Comparison of ENCODE assay signal across 27 cellular contexts in the genomic region with DNA sequence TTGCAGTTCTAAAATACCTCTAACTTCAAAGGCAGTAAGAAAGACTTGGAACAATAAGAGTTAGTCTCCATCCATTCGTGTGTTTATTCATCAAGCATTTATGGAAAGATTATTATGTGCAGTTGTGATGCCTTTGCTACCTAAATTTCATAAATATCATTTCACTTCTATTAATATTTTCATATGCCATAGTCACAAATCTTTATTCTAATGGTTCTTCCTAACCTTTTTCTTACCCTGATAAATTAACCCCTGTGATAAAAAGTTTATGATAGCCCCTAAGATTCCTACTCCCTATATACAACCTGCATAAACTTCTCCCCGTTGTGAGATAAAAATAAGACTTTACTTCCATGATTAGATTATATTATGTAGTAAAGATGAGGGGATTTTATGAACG.
"Had no signal": no experiment of that assay in that cellular context is flagged by ENCODE, and none has a peak within 500 bp of the region (broad histone marks: within the 10 kb centered on the region; RNA-seq: fewer than 3 reads in every experiment).

No MANE protein-coding gene starts in this region.

- FAIRE-seq: urothelium cell line had no signal

- DNase-seq: stimulated activated CD4-positive, alpha-beta T cell treated with anti-CD3 and anti-CD28 coated beads, Interleukin-2, amount 100 ng/mL, for 48 hours; stimulated activated CD4-positive, alpha-beta T cell treated with anti-CD3 and anti-CD28 coated beads, Interleukin-4, amount 100 ng/mL, for 1 hour; stimulated activated CD4-positive, alpha-beta T cell treated with anti-CD3 and anti-CD28 coated beads, Interleukin-4, amount 100 ng/mL, for 24 hours; stimulated activated CD4-positive, alpha-beta T cell treated with anti-CD3 and anti-CD28 coated beads, Interleukin-4, amount 100 ng/mL, for 4 hours; stimulated activated CD8-positive, alpha-beta memory T cell treated with anti-CD3 and anti-CD28 coated beads, Interleukin-4, amount 100 ng/mL, for 48 hours; stimulated activated naive B cell treated with anti-CD40 and anti-IgM and Interleukin-4, amounts not matched to agents 10 μg/mL and 1 μg/mL and 100 μg/mL, for 72 hours; stimulated activated naive CD4-positive, alpha-beta T cell; stimulated activated naive CD4-positive, alpha-beta T cell treated with Interleukin-2 at 50 U/mL for 16 hours; stimulated activated naive CD8-positive, alpha-beta T cell treated with anti-CD3 and anti-CD28 coated beads, Interleukin-15, amount 100 ng/mL, for 72 hours; stimulated activated naive CD8-positive, alpha-beta T cell treated with anti-CD3 and anti-CD28 coated beads, Interleukin-15, Interleukin-2, amounts not matched to agents 100 U/mL and 50 U/mL, for 24 hours; stomach; substantia nigra; testis; thyroid gland; tibial artery; transverse colon; trophoblast cell; upper lobe of left lung; upper lobe of right lung; uterus had no signal

- ATAC-seq: stimulated activated effector memory CD8-positive, alpha-beta T cell treated with anti-CD3 and anti-CD28 coated beads, Interleukin-12 subunit alpha, Interleukin-12 subunit beta, amount 100 ng/mL, for 72 hours; stimulated activated memory B cell treated with anti-CD40 and anti-IgM and Interleukin-4, amounts not matched to agents 10 μg/mL and 1 μg/mL and 100 μg/mL, for 72 hours; stimulated activated naive B cell treated with anti-CD40 and anti-IgM and Interleukin-4, amounts not matched to agents 10 μg/mL and 1 μg/mL and 100 μg/mL, for 72 hours; stimulated activated naive CD8-positive, alpha-beta T cell treated with anti-CD3 and anti-CD28 coated beads, Interleukin-15, amount 100 ng/mL, for 72 hours; stimulated activated naive CD8-positive, alpha-beta T cell treated with anti-CD3 and anti-CD28 coated beads, Interleukin-15, Interleukin-2, amounts not matched to agents 100 U/mL and 50 U/mL, for 24 hours; upper lobe of right lung had no signal

- H3K4me1 ChIP-seq: stomach, suprapubic skin, testis, thyroid gland, tibial artery, tibial nerve, transverse colon, upper lobe of left lung, upper lobe of right lung, uterus, vagina had no signal

- H3K4me3 ChIP-seq: stomach, suprapubic skin, testis, thoracic aorta, thyroid gland, tibial artery, tibial nerve, transverse colon, upper lobe of left lung, upper lobe of right lung, uterus, vagina had no signal

- H3K36me3 ChIP-seq: stomach, suprapubic skin, thoracic aorta, thyroid gland, tibial artery, tibial nerve, upper lobe of left lung, upper lobe of right lung, uterus, vagina had no signal

- H3K9me3 ChIP-seq: testis, thyroid gland, uterus had no signal

- H3K27me3 ChIP-seq: stomach, suprapubic skin, testis, thyroid gland, tibial artery, tibial nerve, transverse colon, upper lobe of left lung, upper lobe of right lung, uterus, vagina had no signal

- H3K27ac ChIP-seq: stomach, suprapubic skin, testis, thoracic aorta, thyroid gland, tibial artery, tibial nerve, transverse colon, upper lobe of left lung, upper lobe of right lung, uterus, vagina had no signal
